25 cellular contexts compared by ENCODE assay signal in genomic region chr12:47672068-47672467, GRCh38. TPM values are rescaled to one million over a fixed set of nuclear protein-coding genes. Genes with fewer than 3 reads are reported as not detected.
DNase-seq lines count a peak whose midpoint lies in the region; ATAC-seq and TF ChIP-seq lines count a peak whose summit lies in the region.
"Had no signal": no experiment of that assay in that cellular context is flagged by ENCODE, and none has a peak within 500 bp of the region (broad histone marks: within the 10 kb centered on the region; RNA-seq: fewer than 3 reads in every experiment).

No MANE protein-coding gene starts in this region.

- H3K36me3 ChIP-seq in cardiac muscle cell: peaks cover 30% of the 10 kb centered on the region

- H3K27me3 ChIP-seq in cardiac muscle cell: no peaks in the 10 kb centered on the region
- H3K27me3 ChIP-seq: BLaER1 had no signal

- H3K9me3 ChIP-seq in cardiac muscle cell (ENCODE audit: low read depth): no peaks in the 10 kb centered on the region
- H3K9me3 ChIP-seq: BLaER1 had no signal

- peaks cover 89% of the 10 kb centered on the region for H3K36me3 Mint-ChIP-seq in activated T-helper 17 cell treated with anti-CD3 and anti-CD28 coated beads, Interleukin-2, amount 50 U/mL, for 72 hours (ENCODE audit: low read depth)
- H3K36me3 Mint-ChIP-seq in nephron progenitor cell (ENCODE audit: low read depth): peaks cover 68% of the 10 kb centered on the region

- H3K27ac ChIP-seq in cardiac muscle cell: peak overlapping the region; percentile 83
- H3K27ac ChIP-seq: BLaER1, PC-9 had no signal

- peak; percentile 24 for ATAC-seq in activated T-helper 17 cell treated with anti-CD3 and anti-CD28 coated beads, Interleukin-2, amount 50 U/mL, for 72 hours (replicated peaks)

- H3K4me3 ChIP-seq in cardiac muscle cell: no peak overlapping the region
- no peak overlapping the region for H3K4me3 ChIP-seq in GM12865 (ENCODE audit: low read depth, low read length)
- H3K4me3 ChIP-seq: BLaER1, PC-9 had no signal

- TF ChIP-seq CTCF in cardiac muscle cell (IDR thresholded peaks at IDR 0.05; ENCODE audit: low read depth, low read length) (no peak), GM12865 (IDR thresholded peaks at IDR 0.05; ENCODE audit: insufficient read depth, low read depth, low read length, missing control alignments) (no peak), nephron progenitor cell (IDR thresholded peaks at IDR 0.05) (no peak)

- no peaks in the 10 kb centered on the region for H3K27me3 Mint-ChIP-seq in activated T-helper 17 cell treated with anti-CD3 and anti-CD28 coated beads, Interleukin-2, amount 50 U/mL, for 72 hours
- no peaks in the 10 kb centered on the region for H3K27me3 Mint-ChIP-seq in nephron progenitor cell (ENCODE audit: low read depth, poor library complexity)
- H3K27me3 Mint-ChIP-seq: CD8-positive, alpha-beta memory T cell had no signal

- DNase-seq in cardiac muscle cell (ENCODE audit: low read depth in 1 of 2, low spot score in 1 of 2): peak in 1 of 2 donors; percentile 50
- DNase-seq in cardiac septum (ENCODE audit: low spot score): no peak
- peak; percentile 1 for DNase-seq in GM12865 (ENCODE audit: low read depth)
- DNase-seq in nephron progenitor cell: no peak
- DNase-seq in kidney glomerular epithelial cell (lab: John Stamatoyannopoulos, UW): no peak
- no peak for DNase-seq in NCI-H446 (lab: John Stamatoyannopoulos, UW)
- no peak for DNase-seq in head of caudate nucleus
- DNase-seq: ACHN; Calu3; CD8-positive, alpha-beta memory T cell; DMS153; Karpas-422; MM.1S; NCI-H1092; NCI-H1436; NCI-H187 treated with DMSO at 0.1 percent for 48 hours; NCI-H2107; NCI-H510A; NCI-H748 treated with DMSO at 0.1 percent for 48 hours; PC-9; RPMI8226; SHP77 had no signal

- peaks cover 12% of the 10 kb centered on the region for H3K4me1 ChIP-seq in cardiac muscle cell (ENCODE audit: low read depth)
- H3K4me1 ChIP-seq: BLaER1 had no signal

- peaks cover 26% of the 10 kb centered on the region for H3K4me1 Mint-ChIP-seq in activated T-helper 17 cell treated with anti-CD3 and anti-CD28 coated beads, Interleukin-2, amount 50 U/mL, for 72 hours
- no peaks in the 10 kb centered on the region for H3K4me1 Mint-ChIP-seq in nephron progenitor cell

- H3K4me3 Mint-ChIP-seq in activated T-helper 17 cell treated with anti-CD3 and anti-CD28 coated beads, Interleukin-2, amount 50 U/mL, for 72 hours: no peak overlapping the region
- H3K4me3 Mint-ChIP-seq in nephron progenitor cell: no peak overlapping the region
- H3K4me3 Mint-ChIP-seq: CD8-positive, alpha-beta memory T cell had no signal

- intact Hi-C loops in cardiac septum (cut with DNase I) (no loop called here), head of caudate nucleus (cut with DNase I) (no loop called here)

- H3K27ac Mint-ChIP-seq in activated T-helper 17 cell treated with anti-CD3 and anti-CD28 coated beads, Interleukin-2, amount 50 U/mL, for 72 hours: no peak overlapping the region
- H3K27ac Mint-ChIP-seq in nephron progenitor cell: peak overlapping the region; percentile 9

- H3K9me3 Mint-ChIP-seq in activated T-helper 17 cell treated with anti-CD3 and anti-CD28 coated beads, Interleukin-2, amount 50 U/mL, for 72 hours: no peaks in the 10 kb centered on the region
- peaks cover 8% of the 10 kb centered on the region for H3K9me3 Mint-ChIP-seq in nephron progenitor cell
- H3K9me3 Mint-ChIP-seq: CD8-positive, alpha-beta memory T cell had no signal

RNA-seq across cellular contexts. Expression of gene RPAP3, which starts 33.8 kb away (rescaled TPM):
- total RNA-seq in cardiac muscle cell (13.9 and 24.9 TPM in 2 replicates), cardiac septum (21.0 TPM)
- 44.3 and 60.8 TPM in 2 replicates for polyA plus RNA-seq in cardiac muscle cell
- total RNA-seq in activated T-helper 17 cell treated with anti-CD3 and anti-CD28 coated beads, Interleukin-2, amount 50 U/mL, for 72 hours: 10 to 100 TPM; 33.3 to 44.0 TPM

RNA-seq across cellular contexts. Expression of gene ENDOU, which starts 53.2 kb away (rescaled TPM):
- total RNA-seq in cardiac muscle cell (0.24 and 0.53 TPM in 2 replicates), cardiac septum (0.24 TPM)
- polyA plus RNA-seq in cardiac muscle cell: 0.95 and 1.3 TPM in 2 replicates
- under 1 TPM in 1 of 2 donors, not detected in 1; 0.16 TPM for total RNA-seq in activated T-helper 17 cell treated with anti-CD3 and anti-CD28 coated beads, Interleukin-2, amount 50 U/mL, for 72 hours
- total RNA-seq: Calu3; CD8-positive, alpha-beta memory T cell; H4 had no signal
- polyA plus RNA-seq: CD8-positive, alpha-beta memory T cell had no signal
